ENCODE assay signal across 1 cellular context in the genomic region with DNA sequence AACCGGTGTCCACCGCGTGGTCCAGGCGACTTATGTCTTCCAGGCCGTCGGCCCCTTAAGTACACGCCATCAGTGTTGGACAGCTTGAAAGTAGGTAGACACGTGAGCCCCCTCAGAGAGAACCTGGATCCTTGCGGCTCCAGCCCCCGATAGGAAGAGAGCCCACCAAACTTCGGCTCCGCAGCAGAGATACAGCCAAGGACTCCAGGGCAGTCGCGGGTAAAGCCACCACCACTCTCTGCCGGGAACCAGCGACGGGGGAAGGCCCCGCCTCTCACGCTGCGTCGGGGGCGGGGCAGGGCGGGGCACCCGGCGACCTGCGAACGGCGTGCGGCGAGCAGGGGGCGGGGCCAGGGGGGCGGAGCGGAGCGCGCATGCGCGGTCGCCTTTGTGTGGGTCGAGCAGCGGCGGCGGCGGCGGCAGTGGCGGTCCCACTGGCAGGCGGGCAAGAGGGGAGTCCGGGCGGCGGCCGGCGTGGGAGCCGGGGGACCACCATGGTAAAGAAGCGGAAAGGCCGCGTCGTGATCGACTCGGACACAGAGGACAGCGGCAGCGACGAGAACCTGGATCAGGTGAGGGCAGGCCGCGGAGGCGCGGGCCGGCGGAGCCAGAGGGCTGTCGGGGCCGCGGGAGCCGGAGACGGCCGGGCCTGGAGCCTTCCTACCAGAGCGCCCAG.
TF ChIP-seq lines count a peak whose summit lies in the region.

Gene RTF1 (plus strand): TSS at position 354 of the 676 bp plus-strand sequence. CDS start 21 bp downstream, at position 375.

TF ChIP-seq in HepG2, 621 proteins besides CTCF, POLR2A, EP300 and RAD21 (continued from another document and continues in another):
- TF ChIP-seq, protein P1, sequence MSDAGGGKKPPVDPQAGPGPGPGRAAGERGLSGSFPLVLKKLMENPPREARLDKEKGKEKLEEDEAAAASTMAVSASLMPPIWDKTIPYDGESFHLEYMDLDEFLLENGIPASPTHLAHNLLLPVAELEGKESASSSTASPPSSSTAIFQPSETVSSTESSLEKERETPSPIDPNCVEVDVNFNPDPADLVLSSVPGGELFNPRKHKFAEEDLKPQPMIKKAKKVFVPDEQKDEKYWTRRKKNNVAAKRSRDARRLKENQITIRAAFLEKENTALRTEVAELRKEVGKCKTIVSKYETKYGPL (CRISPR knock-in tag; IDR thresholded peaks at IDR 0.05): no peak
- TF ChIP-seq, protein P2, sequence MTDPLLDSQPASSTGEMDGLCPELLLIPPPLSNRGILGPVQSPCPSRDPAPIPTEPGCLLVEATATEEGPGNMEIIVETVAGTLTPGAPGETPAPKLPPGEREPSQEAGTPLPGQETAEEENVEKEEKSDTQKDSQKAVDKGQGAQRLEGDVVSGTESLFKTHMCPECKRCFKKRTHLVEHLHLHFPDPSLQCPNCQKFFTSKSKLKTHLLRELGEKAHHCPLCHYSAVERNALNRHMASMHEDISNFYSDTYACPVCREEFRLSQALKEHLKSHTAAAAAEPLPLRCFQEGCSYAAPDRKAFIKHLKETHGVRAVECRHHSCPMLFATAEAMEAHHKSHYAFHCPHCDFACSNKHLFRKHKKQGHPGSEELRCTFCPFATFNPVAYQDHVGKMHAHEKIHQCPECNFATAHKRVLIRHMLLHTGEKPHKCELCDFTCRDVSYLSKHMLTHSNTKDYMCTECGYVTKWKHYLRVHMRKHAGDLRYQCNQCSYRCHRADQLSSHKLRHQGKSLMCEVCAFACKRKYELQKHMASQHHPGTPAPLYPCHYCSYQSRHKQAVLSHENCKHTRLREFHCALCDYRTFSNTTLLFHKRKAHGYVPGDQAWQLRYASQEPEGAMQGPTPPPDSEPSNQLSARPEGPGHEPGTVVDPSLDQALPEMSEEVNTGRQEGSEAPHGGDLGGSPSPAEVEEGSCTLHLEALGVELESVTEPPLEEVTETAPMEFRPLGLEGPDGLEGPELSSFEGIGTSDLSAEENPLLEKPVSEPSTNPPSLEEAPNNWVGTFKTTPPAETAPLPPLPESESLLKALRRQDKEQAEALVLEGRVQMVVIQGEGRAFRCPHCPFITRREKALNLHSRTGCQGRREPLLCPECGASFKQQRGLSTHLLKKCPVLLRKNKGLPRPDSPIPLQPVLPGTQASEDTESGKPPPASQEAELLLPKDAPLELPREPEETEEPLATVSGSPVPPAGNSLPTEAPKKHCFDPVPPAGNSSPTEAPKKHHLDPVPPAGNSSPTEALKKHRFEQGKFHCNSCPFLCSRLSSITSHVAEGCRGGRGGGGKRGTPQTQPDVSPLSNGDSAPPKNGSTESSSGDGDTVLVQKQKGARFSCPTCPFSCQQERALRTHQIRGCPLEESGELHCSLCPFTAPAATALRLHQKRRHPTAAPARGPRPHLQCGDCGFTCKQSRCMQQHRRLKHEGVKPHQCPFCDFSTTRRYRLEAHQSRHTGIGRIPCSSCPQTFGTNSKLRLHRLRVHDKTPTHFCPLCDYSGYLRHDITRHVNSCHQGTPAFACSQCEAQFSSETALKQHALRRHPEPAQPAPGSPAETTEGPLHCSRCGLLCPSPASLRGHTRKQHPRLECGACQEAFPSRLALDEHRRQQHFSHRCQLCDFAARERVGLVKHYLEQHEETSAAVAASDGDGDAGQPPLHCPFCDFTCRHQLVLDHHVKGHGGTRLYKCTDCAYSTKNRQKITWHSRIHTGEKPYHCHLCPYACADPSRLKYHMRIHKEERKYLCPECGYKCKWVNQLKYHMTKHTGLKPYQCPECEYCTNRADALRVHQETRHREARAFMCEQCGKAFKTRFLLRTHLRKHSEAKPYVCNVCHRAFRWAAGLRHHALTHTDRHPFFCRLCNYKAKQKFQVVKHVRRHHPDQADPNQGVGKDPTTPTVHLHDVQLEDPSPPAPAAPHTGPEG (CRISPR knock-in tag; IDR thresholded peaks at IDR 0.05): no peak
- no peak for TF ChIP-seq ETS1 (CRISPR knock-in tag; IDR thresholded peaks at IDR 0.05)
- peak; percentile 47; the same call in 1 of the 2 replicates for TF ChIP-seq ZNF329 (CRISPR knock-in tag; IDR thresholded peaks at IDR 0.05; ENCODE audit: low read depth)
- peak; percentile 90 for TF ChIP-seq POLR2G (IDR thresholded peaks at IDR 0.05; ENCODE audit: low read depth, low read length)
- TF ChIP-seq, protein P3, sequence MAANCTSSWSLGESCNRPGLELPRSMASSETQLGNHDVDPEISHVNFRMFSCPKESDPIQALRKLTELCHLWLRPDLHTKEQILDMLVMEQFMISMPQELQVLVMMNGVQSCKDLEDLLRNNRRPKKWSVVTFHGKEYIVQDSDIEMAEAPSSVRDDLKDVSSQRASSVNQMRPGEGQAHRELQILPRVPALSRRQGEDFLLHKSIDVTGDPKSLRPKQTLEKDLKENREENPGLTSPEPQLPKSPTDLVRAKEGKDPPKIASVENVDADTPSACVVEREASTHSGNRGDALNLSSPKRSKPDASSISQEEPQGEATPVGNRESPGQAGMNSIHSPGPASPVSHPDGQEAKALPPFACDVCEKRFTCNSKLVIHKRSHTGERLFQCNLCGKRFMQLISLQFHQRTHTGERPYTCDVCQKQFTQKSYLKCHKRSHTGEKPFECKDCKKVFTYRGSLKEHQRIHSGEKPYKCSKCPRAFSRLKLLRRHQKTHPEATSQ (CRISPR knock-in tag; IDR thresholded peaks at IDR 0.05; ENCODE audit: borderline replicate concordance): no peak
- TF ChIP-seq, protein P4, sequence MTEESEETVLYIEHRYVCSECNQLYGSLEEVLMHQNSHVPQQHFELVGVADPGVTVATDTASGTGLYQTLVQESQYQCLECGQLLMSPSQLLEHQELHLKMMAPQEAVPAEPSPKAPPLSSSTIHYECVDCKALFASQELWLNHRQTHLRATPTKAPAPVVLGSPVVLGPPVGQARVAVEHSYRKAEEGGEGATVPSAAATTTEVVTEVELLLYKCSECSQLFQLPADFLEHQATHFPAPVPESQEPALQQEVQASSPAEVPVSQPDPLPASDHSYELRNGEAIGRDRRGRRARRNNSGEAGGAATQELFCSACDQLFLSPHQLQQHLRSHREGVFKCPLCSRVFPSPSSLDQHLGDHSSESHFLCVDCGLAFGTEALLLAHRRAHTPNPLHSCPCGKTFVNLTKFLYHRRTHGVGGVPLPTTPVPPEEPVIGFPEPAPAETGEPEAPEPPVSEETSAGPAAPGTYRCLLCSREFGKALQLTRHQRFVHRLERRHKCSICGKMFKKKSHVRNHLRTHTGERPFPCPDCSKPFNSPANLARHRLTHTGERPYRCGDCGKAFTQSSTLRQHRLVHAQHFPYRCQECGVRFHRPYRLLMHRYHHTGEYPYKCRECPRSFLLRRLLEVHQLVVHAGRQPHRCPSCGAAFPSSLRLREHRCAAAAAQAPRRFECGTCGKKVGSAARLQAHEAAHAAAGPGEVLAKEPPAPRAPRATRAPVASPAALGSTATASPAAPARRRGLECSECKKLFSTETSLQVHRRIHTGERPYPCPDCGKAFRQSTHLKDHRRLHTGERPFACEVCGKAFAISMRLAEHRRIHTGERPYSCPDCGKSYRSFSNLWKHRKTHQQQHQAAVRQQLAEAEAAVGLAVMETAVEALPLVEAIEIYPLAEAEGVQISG (CRISPR knock-in tag; IDR thresholded peaks at IDR 0.05): 0 out of 2 replicates have a peak, but pooled peaks have one; percentile 24
- TF ChIP-seq, protein P5, sequence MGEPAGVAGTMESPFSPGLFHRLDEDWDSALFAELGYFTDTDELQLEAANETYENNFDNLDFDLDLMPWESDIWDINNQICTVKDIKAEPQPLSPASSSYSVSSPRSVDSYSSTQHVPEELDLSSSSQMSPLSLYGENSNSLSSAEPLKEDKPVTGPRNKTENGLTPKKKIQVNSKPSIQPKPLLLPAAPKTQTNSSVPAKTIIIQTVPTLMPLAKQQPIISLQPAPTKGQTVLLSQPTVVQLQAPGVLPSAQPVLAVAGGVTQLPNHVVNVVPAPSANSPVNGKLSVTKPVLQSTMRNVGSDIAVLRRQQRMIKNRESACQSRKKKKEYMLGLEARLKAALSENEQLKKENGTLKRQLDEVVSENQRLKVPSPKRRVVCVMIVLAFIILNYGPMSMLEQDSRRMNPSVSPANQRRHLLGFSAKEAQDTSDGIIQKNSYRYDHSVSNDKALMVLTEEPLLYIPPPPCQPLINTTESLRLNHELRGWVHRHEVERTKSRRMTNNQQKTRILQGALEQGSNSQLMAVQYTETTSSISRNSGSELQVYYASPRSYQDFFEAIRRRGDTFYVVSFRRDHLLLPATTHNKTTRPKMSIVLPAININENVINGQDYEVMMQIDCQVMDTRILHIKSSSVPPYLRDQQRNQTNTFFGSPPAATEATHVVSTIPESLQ (CRISPR knock-in tag; conservative IDR thresholded peaks at IDR 0.05): no peak
- 0 out of 2 replicates have a peak, but pooled peaks have one; percentile 23 for TF ChIP-seq ZNF263 (CRISPR knock-in tag; IDR thresholded peaks at IDR 0.05)
- TF ChIP-seq NCOR1 (IDR thresholded peaks at IDR 0.05; ENCODE audit: borderline replicate concordance, low read length): no peak
- TF ChIP-seq, protein P6, sequence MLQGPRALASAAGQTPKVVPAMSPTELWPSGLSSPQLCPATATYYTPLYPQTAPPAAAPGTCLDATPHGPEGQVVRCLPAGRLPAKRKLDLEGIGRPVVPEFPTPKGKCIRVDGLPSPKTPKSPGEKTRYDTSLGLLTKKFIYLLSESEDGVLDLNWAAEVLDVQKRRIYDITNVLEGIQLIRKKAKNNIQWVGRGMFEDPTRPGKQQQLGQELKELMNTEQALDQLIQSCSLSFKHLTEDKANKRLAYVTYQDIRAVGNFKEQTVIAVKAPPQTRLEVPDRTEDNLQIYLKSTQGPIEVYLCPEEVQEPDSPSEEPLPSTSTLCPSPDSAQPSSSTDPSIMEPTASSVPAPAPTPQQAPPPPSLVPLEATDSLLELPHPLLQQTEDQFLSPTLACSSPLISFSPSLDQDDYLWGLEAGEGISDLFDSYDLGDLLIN (CRISPR knock-in tag; IDR thresholded peaks at IDR 0.05; ENCODE audit: borderline replicate concordance): no peak
- TF ChIP-seq, protein P7, sequence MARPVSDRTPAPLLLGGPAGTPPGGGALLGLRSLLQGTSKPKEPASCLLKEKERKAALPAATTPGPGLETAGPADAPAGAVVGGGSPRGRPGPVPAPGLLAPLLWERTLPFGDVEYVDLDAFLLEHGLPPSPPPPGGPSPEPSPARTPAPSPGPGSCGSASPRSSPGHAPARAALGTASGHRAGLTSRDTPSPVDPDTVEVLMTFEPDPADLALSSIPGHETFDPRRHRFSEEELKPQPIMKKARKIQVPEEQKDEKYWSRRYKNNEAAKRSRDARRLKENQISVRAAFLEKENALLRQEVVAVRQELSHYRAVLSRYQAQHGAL (CRISPR knock-in tag; IDR thresholded peaks at IDR 0.05; ENCODE audit: not compliant biosample characterization): no peak
- peak; percentile 64 for TF ChIP-seq SALL1 (CRISPR knock-in tag; IDR thresholded peaks at IDR 0.05)
- no peak for TF ChIP-seq ZNF382 (CRISPR knock-in tag; IDR thresholded peaks at IDR 0.05; ENCODE audit: borderline replicate concordance)
- TF ChIP-seq ASH2L (IDR thresholded peaks at IDR 0.05; ENCODE audit: insufficient read length, low read depth, low read length): peak; percentile 71
- TF ChIP-seq PCBP2 (optimal IDR thresholded peaks at IDR 0.05; ENCODE audit: low read depth, low read length, poor library complexity, severe bottlenecking): no peak
- TF ChIP-seq ZNF30 (CRISPR knock-in tag; IDR thresholded peaks at IDR 0.05): no peak
- TF ChIP-seq, protein P8, sequence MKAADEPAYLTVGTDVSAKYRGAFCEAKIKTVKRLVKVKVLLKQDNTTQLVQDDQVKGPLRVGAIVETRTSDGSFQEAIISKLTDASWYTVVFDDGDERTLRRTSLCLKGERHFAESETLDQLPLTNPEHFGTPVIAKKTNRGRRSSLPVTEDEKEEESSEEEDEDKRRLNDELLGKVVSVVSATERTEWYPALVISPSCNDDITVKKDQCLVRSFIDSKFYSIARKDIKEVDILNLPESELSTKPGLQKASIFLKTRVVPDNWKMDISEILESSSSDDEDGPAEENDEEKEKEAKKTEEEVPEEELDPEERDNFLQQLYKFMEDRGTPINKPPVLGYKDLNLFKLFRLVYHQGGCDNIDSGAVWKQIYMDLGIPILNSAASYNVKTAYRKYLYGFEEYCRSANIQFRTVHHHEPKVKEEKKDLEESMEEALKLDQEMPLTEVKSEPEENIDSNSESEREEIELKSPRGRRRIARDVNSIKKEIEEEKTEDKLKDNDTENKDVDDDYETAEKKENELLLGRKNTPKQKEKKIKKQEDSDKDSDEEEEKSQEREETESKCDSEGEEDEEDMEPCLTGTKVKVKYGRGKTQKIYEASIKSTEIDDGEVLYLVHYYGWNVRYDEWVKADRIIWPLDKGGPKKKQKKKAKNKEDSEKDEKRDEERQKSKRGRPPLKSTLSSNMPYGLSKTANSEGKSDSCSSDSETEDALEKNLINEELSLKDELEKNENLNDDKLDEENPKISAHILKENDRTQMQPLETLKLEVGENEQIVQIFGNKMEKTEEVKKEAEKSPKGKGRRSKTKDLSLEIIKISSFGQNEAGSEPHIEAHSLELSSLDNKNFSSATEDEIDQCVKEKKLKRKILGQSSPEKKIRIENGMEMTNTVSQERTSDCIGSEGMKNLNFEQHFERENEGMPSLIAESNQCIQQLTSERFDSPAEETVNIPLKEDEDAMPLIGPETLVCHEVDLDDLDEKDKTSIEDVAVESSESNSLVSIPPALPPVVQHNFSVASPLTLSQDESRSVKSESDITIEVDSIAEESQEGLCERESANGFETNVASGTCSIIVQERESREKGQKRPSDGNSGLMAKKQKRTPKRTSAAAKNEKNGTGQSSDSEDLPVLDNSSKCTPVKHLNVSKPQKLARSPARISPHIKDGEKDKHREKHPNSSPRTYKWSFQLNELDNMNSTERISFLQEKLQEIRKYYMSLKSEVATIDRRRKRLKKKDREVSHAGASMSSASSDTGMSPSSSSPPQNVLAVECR (CRISPR knock-in tag; IDR thresholded peaks at IDR 0.05; ENCODE audit: borderline replicate concordance): peak; percentile 86; the same call in 1 of the 2 replicates
- TF ChIP-seq PTBP1 (IDR thresholded peaks at IDR 0.05; ENCODE audit: low read depth, low read length, poor library complexity, severe bottlenecking): no peak
- peak; percentile 88 for TF ChIP-seq SRY (CRISPR knock-in tag; IDR thresholded peaks at IDR 0.05)
- TF ChIP-seq, protein P9, sequence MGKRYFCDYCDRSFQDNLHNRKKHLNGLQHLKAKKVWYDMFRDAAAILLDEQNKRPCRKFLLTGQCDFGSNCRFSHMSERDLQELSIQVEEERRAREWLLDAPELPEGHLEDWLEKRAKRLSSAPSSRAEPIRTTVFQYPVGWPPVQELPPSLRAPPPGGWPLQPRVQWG (CRISPR knock-in tag; IDR thresholded peaks at IDR 0.05; ENCODE audit: borderline replicate concordance, low read depth): no peak
- no peak for TF ChIP-seq TP53 (CRISPR knock-in tag; conservative IDR thresholded peaks at IDR 0.05)
- peak; percentile 19; the same call in 1 of the 2 replicates for TF ChIP-seq JDP2 (CRISPR knock-in tag; IDR thresholded peaks at IDR 0.05; ENCODE audit: borderline replicate concordance)
- TF ChIP-seq MYPOP (CRISPR knock-in tag; IDR thresholded peaks at IDR 0.05): peak; percentile 31; the same call in 1 of the 2 replicates
- no peak; the same call in 1 of the 2 replicates for TF ChIP-seq ZNF205 (CRISPR knock-in tag; IDR thresholded peaks at IDR 0.05)
